Comparison of ENCODE assay signal across 10 cellular contexts in genomic region chr7:25087855-25088254, GRCh38.
DNase-seq lines count a peak whose midpoint lies in the region; ATAC-seq and TF ChIP-seq lines count a peak whose summit lies in the region.
"Had no signal": no experiment of that assay in that cellular context is flagged by ENCODE, and none has a peak within 500 bp of the region (broad histone marks: within the 10 kb centered on the region; RNA-seq: fewer than 3 reads in every experiment).

No MANE protein-coding gene starts in this region.

- peaks cover 19% of the 10 kb centered on the region for H3K4me1 Mint-ChIP-seq in stimulated activated memory B cell treated with anti-CD40 and anti-IgM and Interleukin-4, amounts not matched to agents 10 μg/mL and 1 μg/mL and 100 μg/mL, for 72 hours

- TF ChIP-seq CTCF in tibial artery (IDR thresholded peaks at IDR 0.05), result no peak

- no peak overlapping the region for H3K27ac Mint-ChIP-seq in stimulated activated memory B cell treated with anti-CD40 and anti-IgM and Interleukin-4, amounts not matched to agents 10 μg/mL and 1 μg/mL and 100 μg/mL, for 72 hours
- H3K27ac Mint-ChIP-seq: brain had no signal

- no peaks in the 10 kb centered on the region for H3K27me3 ChIP-seq in tibial artery

- DNase-seq in GM03348 (ENCODE audit: low spot score) (no peak), pons (ENCODE audit: low spot score) (no peak), GDM1 (lab: John Stamatoyannopoulos, UW) (no peak), tibial artery (no peak)
- DNase-seq: EL had no signal

- H3K4me3 Mint-ChIP-seq in stimulated activated memory B cell treated with anti-CD40 and anti-IgM and Interleukin-4, amounts not matched to agents 10 μg/mL and 1 μg/mL and 100 μg/mL, for 72 hours, result no peak overlapping the region
- H3K4me3 Mint-ChIP-seq: brain had no signal

- no peaks in the 10 kb centered on the region for H3K27me3 Mint-ChIP-seq in stimulated activated memory B cell treated with anti-CD40 and anti-IgM and Interleukin-4, amounts not matched to agents 10 μg/mL and 1 μg/mL and 100 μg/mL, for 72 hours

- ATAC-seq in GM19043 (IDR thresholded peaks at IDR 0.05; ENCODE audit: low read depth, unreplicated experiment) (peak; percentile 88), HG02678 (IDR thresholded peaks at IDR 0.05; ENCODE audit: unreplicated experiment) (peak; percentile 91), HG03469 (IDR thresholded peaks at IDR 0.05; ENCODE audit: unreplicated experiment) (peak; percentile 87)
- ATAC-seq in stimulated activated memory B cell treated with anti-CD40 and anti-IgM and Interleukin-4, amounts not matched to agents 10 μg/mL and 1 μg/mL and 100 μg/mL, for 72 hours, result peak; percentile 91

- no peak overlapping the region for H3K27ac ChIP-seq in tibial artery

- no peaks in the 10 kb centered on the region for H3K36me3 Mint-ChIP-seq in stimulated activated memory B cell treated with anti-CD40 and anti-IgM and Interleukin-4, amounts not matched to agents 10 μg/mL and 1 μg/mL and 100 μg/mL, for 72 hours
- H3K36me3 Mint-ChIP-seq: brain had no signal

- H3K9me3 ChIP-seq in tibial artery, result no peaks in the 10 kb centered on the region

- H3K36me3 ChIP-seq in tibial artery, result no peaks in the 10 kb centered on the region

- H3K4me1 ChIP-seq in tibial artery, result no peaks in the 10 kb centered on the region

- no peak overlapping the region for H3K4me3 ChIP-seq in tibial artery

- intact Hi-C loops in tibial artery (cut with DNase I; ENCODE audit: low total_unique reads), result no loop called here

- H3K9me3 Mint-ChIP-seq in stimulated activated memory B cell treated with anti-CD40 and anti-IgM and Interleukin-4, amounts not matched to agents 10 μg/mL and 1 μg/mL and 100 μg/mL, for 72 hours, result no peaks in the 10 kb centered on the region
